Comparison of ENCODE assay signal across 11 cellular contexts in the genomic region with DNA sequence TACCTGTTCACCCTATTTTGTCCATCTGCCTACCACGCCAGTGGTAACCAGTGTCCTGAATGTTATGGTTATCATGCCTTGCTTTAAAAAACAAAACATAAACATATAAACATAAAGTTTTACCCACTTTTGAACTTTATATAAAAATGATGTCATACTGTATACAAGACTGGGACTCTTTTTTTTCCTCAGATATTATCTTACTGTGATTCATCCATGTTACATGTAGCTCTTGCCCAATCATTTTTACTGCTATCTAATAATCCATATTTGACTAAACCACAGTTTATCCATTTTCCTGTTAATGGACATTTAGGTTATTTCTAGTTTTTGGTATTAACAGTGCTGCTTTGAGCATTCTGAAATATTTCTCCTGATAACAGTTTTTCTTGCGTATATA.
"Had no signal": no experiment of that assay in that cellular context is flagged by ENCODE, and none has a peak within 500 bp of the region (broad histone marks: within the 10 kb centered on the region; RNA-seq: fewer than 3 reads in every experiment).

No MANE protein-coding gene starts in this region.

- DNase-seq: activated CD4-positive, alpha-beta memory T cell treated with anti-CD3 and anti-CD28 coated beads, Interleukin-2, amount 10 ng/mL, durations not matched to agents 7 days and 5 days; activated CD8-positive, alpha-beta memory T cell treated with anti-CD3 and anti-CD28 coated beads, Interleukin-2, amount 50 U/mL, for 48 hours; activated naive CD4-positive, alpha-beta T cell treated with anti-CD3 and anti-CD28 coated beads for 36 hours; effector memory CD8-positive, alpha-beta T cell; left ventricle myocardium superior; sigmoid colon; stimulated activated CD4-positive, alpha-beta T cell treated with anti-CD3 and anti-CD28 coated beads, Interleukin-12 subunit alpha, Interleukin-12 subunit beta, amount 100 ng/mL, for 4 hours; stimulated activated naive CD4-positive, alpha-beta T cell; substantia nigra had no signal

- H3K4me3 ChIP-seq: gastroesophageal sphincter, sigmoid colon had no signal

- H3K9me3 ChIP-seq: gastroesophageal sphincter, sigmoid colon had no signal

- H3K27me3 ChIP-seq: gastroesophageal sphincter, sigmoid colon had no signal

- ATAC-seq: effector memory CD8-positive, alpha-beta T cell; gastroesophageal sphincter; left ventricle myocardium superior had no signal

- H3K27ac ChIP-seq: gastroesophageal sphincter, sigmoid colon, VCaP had no signal
